Comparison of ENCODE assay signal across 10 cellular contexts in genomic region chr20:62818592-62819493, GRCh38. TPM values are rescaled to one million over a fixed set of nuclear protein-coding genes. Genes with fewer than 3 reads are reported as not detected.
A peak's percentile ranks its signal among the peaks of the same experiment; 100 is the strongest.
DNase-seq lines count a peak whose midpoint lies in the region; ATAC-seq and TF ChIP-seq lines count a peak whose summit lies in the region.
"Had no signal": no experiment of that assay in that cellular context is flagged by ENCODE, and none has a peak within 500 bp of the region (broad histone marks: within the 10 kb centered on the region; RNA-seq: fewer than 3 reads in every experiment).

No MANE protein-coding gene starts in this region.

- no peaks in the 10 kb centered on the region for H3K9me3 ChIP-seq in left lung

- H2AFZ ChIP-seq in ACC112 (ENCODE audit: low read length, unreplicated experiment) = no peak overlapping the region

- H3K4me3 Mint-ChIP-seq in activated T-cell treated with anti-CD3 and anti-CD28 coated beads, Interleukin-2, amount 50 U/mL, for 72 hours = no peak overlapping the region

- DNase-seq in NCI-H1092 (lab: John Stamatoyannopoulos, UW) (peak; percentile 35), caudate nucleus (lab: John Stamatoyannopoulos, UW) (peak in 52 of 61 donors; percentile 8 to 82 (median 54)), left lung (no peak), activated gamma-delta T cell (lab: John Stamatoyannopoulos, UW) (no peak)
- DNase-seq in activated T-cell treated with anti-CD3 and anti-CD28 coated beads, Interleukin-2, amount 50 U/mL, for 72 hours = no peak
- DNase-seq: activated gamma-delta T cell treated with Interleukin-2 at 50 U/mL for 16 hours had no signal

- peaks cover 41% of the 10 kb centered on the region for H3K4me1 ChIP-seq in ACC112 (ENCODE audit: control insufficient read depth, insufficient read depth, low read length, unreplicated experiment)
- H3K4me1 ChIP-seq in left lung = peaks cover 25 to 43% of the 10 kb centered on the region in 2 donors

- H3K27ac ChIP-seq in ACC112 (ENCODE audit: low read depth, low read length) = no peak overlapping the region
- peak overlapping the region; percentile 81 for H3K27ac ChIP-seq in caudate nucleus (ENCODE audit: low read depth, low read length)
- no peak overlapping the region for H3K27ac ChIP-seq in left lung
- H3K27ac ChIP-seq: C4-2B had no signal

- H3K79me2 ChIP-seq in ACC112 (ENCODE audit: control insufficient read depth, insufficient read depth, low read length, unreplicated experiment) = no peaks in the 10 kb centered on the region

- peaks cover 17% of the 10 kb centered on the region for H3K27me3 Mint-ChIP-seq in activated T-cell treated with anti-CD3 and anti-CD28 coated beads, Interleukin-2, amount 50 U/mL, for 72 hours (ENCODE audit: low read depth)

- ATAC-seq in left lung (peak; percentile 9), GM21360 (IDR thresholded peaks at IDR 0.05; ENCODE audit: unreplicated experiment) (no peak), HG03378 (IDR thresholded peaks at IDR 0.05; ENCODE audit: unreplicated experiment) (no peak)
- no peak for ATAC-seq in activated T-cell treated with anti-CD3 and anti-CD28 coated beads, Interleukin-2, amount 50 U/mL, for 72 hours (replicated peaks in 1 of 2)

- H3K36me3 Mint-ChIP-seq in activated T-cell treated with anti-CD3 and anti-CD28 coated beads, Interleukin-2, amount 50 U/mL, for 72 hours (ENCODE audit: insufficient read depth in 2 of 2) = no peaks in the 10 kb centered on the region

- H3K36me3 ChIP-seq in ACC112 (ENCODE audit: insufficient read depth, low read length) (no peaks in the 10 kb centered on the region), left lung (peaks cover 0 to 5% of the 10 kb centered on the region in 2 donors)

- H3K27ac Mint-ChIP-seq in activated T-cell treated with anti-CD3 and anti-CD28 coated beads, Interleukin-2, amount 50 U/mL, for 72 hours = no peak overlapping the region

- intact Hi-C loops in left lung (cut with DNase I) = no loop called here

- H3K4me3 ChIP-seq in ACC112 (ENCODE audit: low read depth, low read length) (0 out of 2 replicates have a peak overlapping the region, but pooled peaks have one; percentile 4), left lung (no peak overlapping the region)

- TF ChIP-seq CTCF in left lung (IDR thresholded peaks at IDR 0.05) = no peak

- peaks cover 21% of the 10 kb centered on the region for H3K27me3 ChIP-seq in ACC112 (ENCODE audit: insufficient read depth, low read length)
- H3K27me3 ChIP-seq in left lung = peaks cover 39 to 69% of the 10 kb centered on the region in 2 donors

- no peaks in the 10 kb centered on the region for H3K9me3 Mint-ChIP-seq in activated T-cell treated with anti-CD3 and anti-CD28 coated beads, Interleukin-2, amount 50 U/mL, for 72 hours

- H3K4me1 Mint-ChIP-seq in activated T-cell treated with anti-CD3 and anti-CD28 coated beads, Interleukin-2, amount 50 U/mL, for 72 hours (ENCODE audit: low read depth) = peaks cover 7% of the 10 kb centered on the region

RNA-seq across cellular contexts. Expression of gene COL9A3, which starts 2.0 kb away (rescaled TPM):
- 1 to 10 TPM; 2.3 to 2.6 TPM for total RNA-seq in left lung
- under 1 TPM; 0.31 to 0.46 TPM for total RNA-seq in activated T-cell treated with anti-CD3 and anti-CD28 coated beads, Interleukin-2, amount 50 U/mL, for 72 hours

RNA-seq across cellular contexts. Expression of gene OGFR, which starts 14.2 kb away (rescaled TPM):
- 10 to 100 TPM; 40.9 to 58.3 TPM for total RNA-seq in left lung
- 10 to 100 TPM; 42.9 to 44.9 TPM for total RNA-seq in activated T-cell treated with anti-CD3 and anti-CD28 coated beads, Interleukin-2, amount 50 U/mL, for 72 hours

RNA-seq across cellular contexts. Expression of gene MRGBP, which starts 22.6 kb away (rescaled TPM):
- 10 to 100 TPM in 1 of 2 donors, 1 to 10 TPM in 1; 6.1 to 10.1 TPM for total RNA-seq in left lung
- total RNA-seq in activated T-cell treated with anti-CD3 and anti-CD28 coated beads, Interleukin-2, amount 50 U/mL, for 72 hours = 10 to 100 TPM; 14.1 to 14.7 TPM

RNA-seq across cellular contexts. Expression of gene TCFL5, which starts 42.8 kb away (rescaled TPM):
- total RNA-seq in left lung = 1 to 10 TPM; 7.4 to 8.5 TPM
- 1 to 10 TPM; 4.4 to 4.9 TPM for total RNA-seq in activated T-cell treated with anti-CD3 and anti-CD28 coated beads, Interleukin-2, amount 50 U/mL, for 72 hours

Comparison
In these comparisons a context has a peak if more than half of its experiments do, and no peak if none do; other contexts are left out.
1. DNase-seq: peak in NCI-H1092 (single experiment) and caudate nucleus (52 of 61); none in left lung (0 of 2), activated T-cell treated with anti-CD3 and anti-CD28 coated beads, Interleukin-2, amount 50 U/mL, for 72 hours (0 of 2) and activated gamma-delta T cell (single experiment).